Comparison of ENCODE assay signal across 24 cellular contexts in the genomic region with DNA sequence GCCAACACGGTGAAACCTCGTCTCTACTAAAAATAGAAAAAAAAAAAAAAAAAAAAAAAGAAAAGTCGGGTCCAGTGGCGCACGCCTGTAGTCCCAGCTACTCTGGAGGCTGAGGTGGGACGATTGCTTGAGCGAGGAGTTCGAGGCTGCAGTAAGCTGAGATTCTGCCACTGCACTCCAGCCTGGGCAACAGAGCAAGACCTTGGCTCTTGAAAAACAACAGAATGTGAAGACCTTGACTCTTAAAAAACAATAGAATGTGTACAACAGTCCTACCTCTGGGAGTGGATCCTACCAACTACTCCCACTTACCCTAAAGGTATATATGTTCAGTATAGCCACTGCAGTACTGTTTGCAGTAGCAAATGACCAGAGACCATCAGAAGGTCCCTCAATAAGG.
"Had no signal": no experiment of that assay in that cellular context is flagged by ENCODE, and none has a peak within 500 bp of the region (broad histone marks: within the 10 kb centered on the region; RNA-seq: fewer than 3 reads in every experiment).

No MANE protein-coding gene starts in this region.

- H3K4me1 ChIP-seq: testis, upper lobe of left lung, vagina had no signal

- H3K27ac Mint-ChIP-seq: naive thymus-derived CD4-positive, alpha-beta T cell; stimulated activated naive B cell treated with anti-CD40 and anti-IgM and Interleukin-4, amounts not matched to agents 10 μg/mL and 1 μg/mL and 100 μg/mL, for 72 hours had no signal

- H3K9me3 Mint-ChIP-seq: natural killer cell treated with Interleukin-12 subunit alpha and Interleukin-12 subunit beta and Interleukin-15 and Interleukin-18, amount 100 ng/mL, for 72 hours; stimulated activated naive B cell treated with anti-CD40 and anti-IgM and Interleukin-4, amounts not matched to agents 10 μg/mL and 1 μg/mL and 100 μg/mL, for 72 hours had no signal

- H3K27me3 ChIP-seq: ovary, right atrium auricular region, stomach, testis, thyroid gland, transverse colon, upper lobe of left lung, vagina had no signal

- H3K27ac ChIP-seq: left ventricle myocardium inferior, ovary, right atrium auricular region, skin epidermis, stomach, testis, thyroid gland, transverse colon, upper lobe of left lung, vagina had no signal

- H3K4me3 ChIP-seq: left ventricle myocardium inferior, lung, mucosa of descending colon, ovary, right atrium auricular region, skin epidermis, stomach, testis, thyroid gland, transverse colon, upper lobe of left lung, vagina had no signal

- H3K36me3 ChIP-seq: left ventricle myocardium inferior, ovary, right atrium auricular region, stomach, thyroid gland, transverse colon, vagina had no signal

- ATAC-seq: mucosa of descending colon; naive thymus-derived CD4-positive, alpha-beta T cell; natural killer cell treated with Interleukin-12 subunit alpha and Interleukin-12 subunit beta and Interleukin-15 and Interleukin-18, amount 100 ng/mL, for 72 hours; sciatic nerve; stimulated activated naive B cell treated with anti-CD40 and anti-IgM and Interleukin-4, amounts not matched to agents 10 μg/mL and 1 μg/mL and 100 μg/mL, for 72 hours; stimulated activated naive CD8-positive, alpha-beta T cell treated with anti-CD3 and anti-CD28 coated beads, Interleukin-15, Interleukin-2, amounts not matched to agents 100 U/mL and 50 U/mL, for 24 hours had no signal

- H3K27me3 Mint-ChIP-seq: naive thymus-derived CD4-positive, alpha-beta T cell; natural killer cell treated with Interleukin-12 subunit alpha and Interleukin-12 subunit beta and Interleukin-15 and Interleukin-18, amount 100 ng/mL, for 72 hours; progenitor cell of endocrine pancreas; stimulated activated naive B cell treated with anti-CD40 and anti-IgM and Interleukin-4, amounts not matched to agents 10 μg/mL and 1 μg/mL and 100 μg/mL, for 72 hours had no signal

- H3K36me3 Mint-ChIP-seq: natural killer cell treated with Interleukin-12 subunit alpha and Interleukin-12 subunit beta and Interleukin-15 and Interleukin-18, amount 100 ng/mL, for 72 hours had no signal

- H3K9me3 ChIP-seq: left ventricle myocardium inferior, mucosa of descending colon, ovary, right atrium auricular region, stomach, testis, thyroid gland, transverse colon, upper lobe of left lung, vagina had no signal

- DNase-seq: islet precursor cell; left ventricle myocardium inferior; midbrain; mucosa of descending colon; naive thymus-derived CD4-positive, alpha-beta T cell; ovary; stimulated activated CD4-positive, alpha-beta T cell treated with anti-CD3 and anti-CD28 coated beads, Interleukin-12 subunit alpha, Interleukin-12 subunit beta, amount 100 ng/mL, for 4 hours; stimulated activated CD4-positive, alpha-beta T cell treated with anti-CD3 and anti-CD28 coated beads, Interleukin-15, amount 100 ng/mL, for 24 hours; stimulated activated CD4-positive, alpha-beta T cell treated with anti-CD3 and anti-CD28 coated beads, Interleukin-2, amount 100 ng/mL, for 24 hours; stimulated activated CD4-positive, alpha-beta T cell treated with anti-CD3 and anti-CD28 coated beads, Interleukin-4, amount 100 ng/mL, for 1 hour; stimulated activated naive B cell treated with anti-CD40 and anti-IgM and Interleukin-4, amounts not matched to agents 10 μg/mL and 1 μg/mL and 100 μg/mL, for 72 hours; stimulated activated naive CD8-positive, alpha-beta T cell treated with anti-CD3 and anti-CD28 coated beads, Interleukin-15, Interleukin-2, amounts not matched to agents 100 U/mL and 50 U/mL, for 24 hours; stomach; testis; thyroid gland; transverse colon; upper lobe of left lung had no signal

- H3K4me3 Mint-ChIP-seq: naive thymus-derived CD4-positive, alpha-beta T cell; natural killer cell treated with Interleukin-12 subunit alpha and Interleukin-12 subunit beta and Interleukin-15 and Interleukin-18, amount 100 ng/mL, for 72 hours; stimulated activated naive B cell treated with anti-CD40 and anti-IgM and Interleukin-4, amounts not matched to agents 10 μg/mL and 1 μg/mL and 100 μg/mL, for 72 hours had no signal
